12 cellular contexts compared by ENCODE assay signal in genomic region chr3:144032531-144033234, GRCh38.
DNase-seq lines count a peak whose midpoint lies in the region; ATAC-seq and TF ChIP-seq lines count a peak whose summit lies in the region.
"Had no signal": no experiment of that assay in that cellular context is flagged by ENCODE, and none has a peak within 500 bp of the region (broad histone marks: within the 10 kb centered on the region; RNA-seq: fewer than 3 reads in every experiment).

No MANE protein-coding gene starts in this region.

- no peaks in the 10 kb centered on the region for H3K36me3 ChIP-seq in GM23248 (ENCODE audit: low read depth)
- no peaks in the 10 kb centered on the region for H3K36me3 ChIP-seq in colonic mucosa
- H3K36me3 ChIP-seq: left lung, spleen had no signal

- no peak overlapping the region for H2AFZ ChIP-seq in GM23248

- H3K4me1 ChIP-seq in GM23248 (ENCODE audit: insufficient read depth) (no peaks in the 10 kb centered on the region; the same call in 1 of the 2 replicates), colonic mucosa (no peaks in the 10 kb centered on the region)
- H3K4me1 ChIP-seq: left lung had no signal

- H4K20me1 ChIP-seq in GM23248 (ENCODE audit: insufficient read depth), result no peaks in the 10 kb centered on the region

- ATAC-seq in GM19397 (IDR thresholded peaks at IDR 0.05; ENCODE audit: unreplicated experiment) (peak; percentile 39), HG02981 (IDR thresholded peaks at IDR 0.05; ENCODE audit: unreplicated experiment) (peak; percentile 69)
- ATAC-seq: CD8-positive, alpha-beta T cell had no signal

- intact Hi-C loops in colonic mucosa (cut with DNase I), result no loop called here

- TF ChIP-seq CTCF in GM12865 (IDR thresholded peaks at IDR 0.05; ENCODE audit: insufficient read depth, low read depth, low read length, missing control alignments) (no peak), colonic mucosa (IDR thresholded peaks at IDR 0.05) (no peak)

- DNase-seq in GM12865 (ENCODE audit: low read depth) (peak; percentile 32), caudate nucleus (lab: John Stamatoyannopoulos, UW) (no peak), amniotic stem cell (lab: John Stamatoyannopoulos, UW) (no peak), GM23248 (no peak), colonic mucosa (no peak)
- DNase-seq in stimulated activated CD4-positive, alpha-beta T cell treated with anti-CD3 and anti-CD28 coated beads, Interleukin-12 subunit alpha, Interleukin-12 subunit beta, amount 100 ng/mL, for 4 hours, result no peak
- DNase-seq: CD8-positive, alpha-beta T cell; left lung; NCI-H146; spleen had no signal

- no peak overlapping the region for H3K4me2 ChIP-seq in GM23248 (ENCODE audit: unreplicated experiment)

- no peak overlapping the region for H3K9ac ChIP-seq in GM23248
- no peak overlapping the region for H3K9ac ChIP-seq in colonic mucosa (ENCODE audit: low read depth in 2 of 2, low read length in 2 of 2)

- H3K27ac ChIP-seq in caudate nucleus (ENCODE audit: low read depth, low read length), result peak overlapping the region; percentile 99
- H3K27ac ChIP-seq in GM23248, result no peak overlapping the region
- no peak overlapping the region for H3K27ac ChIP-seq in colonic mucosa
- H3K27ac ChIP-seq: left lung had no signal

- H3K9me2 ChIP-seq in GM23248 (ENCODE audit: insufficient read depth), result no peaks in the 10 kb centered on the region

- H3K27me3 ChIP-seq in GM23248 (replicated peaks; ENCODE audit: insufficient read depth), result no peaks in the 10 kb centered on the region
- H3K27me3 ChIP-seq in colonic mucosa, result no peaks in the 10 kb centered on the region
- H3K27me3 ChIP-seq: left lung, spleen had no signal

- H3K9me3 ChIP-seq in GM23248 (ENCODE audit: low read depth) (no peaks in the 10 kb centered on the region), colonic mucosa (no peaks in the 10 kb centered on the region)
- H3K9me3 ChIP-seq: left lung, spleen had no signal

- 77 to 83% methylated on average over 5 of the region's 5 CpGs for WGBS in GM23248 (ENCODE audit: low coverage in 1 of 2, low lambda C conversion rate in 2 of 2, missing lambda C conversion rate in 2 of 2), 2 experiments

- H3K4me3 ChIP-seq in GM12865 (ENCODE audit: low read depth, low read length) (peak overlapping the region; percentile 47), GM23248 (no peak overlapping the region), colonic mucosa (no peak overlapping the region)
- H3K4me3 ChIP-seq: left lung, spleen had no signal

- in situ Hi-C loops in GM23248 (cut with MboI), result no loop called here

- no peaks in the 10 kb centered on the region for H3K79me2 ChIP-seq in GM23248 (ENCODE audit: insufficient read depth)

- H3F3A ChIP-seq in GM23248 (ENCODE audit: insufficient read depth), result no peaks in the 10 kb centered on the region
